14 cellular contexts compared by ENCODE assay signal in genomic region chr19:35139618-35139943, GRCh38. TPM values are rescaled to one million over a fixed set of nuclear protein-coding genes. Genes with fewer than 3 reads are reported as not detected.
DNase-seq lines count a peak whose midpoint lies in the region; ATAC-seq and TF ChIP-seq lines count a peak whose summit lies in the region.
"Had no signal": no experiment of that assay in that cellular context is flagged by ENCODE, and none has a peak within 500 bp of the region (broad histone marks: within the 10 kb centered on the region; RNA-seq: fewer than 3 reads in every experiment).

No MANE protein-coding gene starts in this region.

- no peaks in the 10 kb centered on the region for H3K9me3 ChIP-seq in BLaER1
- H3K9me3 ChIP-seq in gastrocnemius medialis = no peaks in the 10 kb centered on the region
- no peaks in the 10 kb centered on the region for H3K9me3 ChIP-seq in A673 (ENCODE audit: low read depth, low read length, poor library complexity, severe bottlenecking)

- POLR2A ChIA-PET in A673 (lab: Charles Lee; ENCODE audit: low non-redundant PET) = no interaction called here

- TF ChIP-seq CTCF in gastrocnemius medialis (IDR thresholded peaks at IDR 0.05 in 4 of 5, conservative IDR thresholded peaks at IDR 0.05 in 1 of 5) (peak in 1 of 5 experiments; percentile 17), A673 (conservative IDR thresholded peaks at IDR 0.05; ENCODE audit: low read depth, low read length) (no peak)

- H3K4me2 ChIP-seq in BLaER1 = peak overlapping the region; percentile 59

- intact Hi-C loops in gastrocnemius medialis (cut with DNase I; ENCODE audit: low total_unique reads) (loop anchor here (1.0 to 2.0 kb wide), 3 partner anchors 95 to 139 kb away; partner anchors contain the start of genes GRAMD1A and SCN1B), A673 (cut with micrococcal nuclease; ENCODE audit: unreplicated experiment) (no loop called here)

- H3K27ac ChIP-seq in BLaER1 = peak overlapping the region; percentile 58
- H3K27ac ChIP-seq in caudate nucleus (ENCODE audit: low read depth, low read length) = peak overlapping the region; percentile 85
- H3K27ac ChIP-seq in layer of hippocampus (ENCODE audit: low read depth, low read length) = peak overlapping the region; percentile 91
- H3K27ac ChIP-seq in gastrocnemius medialis = peak overlapping the region; percentile 99 to 100 (median 99)
- no peak overlapping the region for H3K27ac ChIP-seq in A673 (ENCODE audit: low read depth, low read length, poor library complexity, severe bottlenecking)
- H3K27ac ChIP-seq: SK-N-MC had no signal

- H3K4me3 ChIP-seq in BLaER1 = no peak overlapping the region
- peak overlapping the region; percentile 43 to 73 (median 64) for H3K4me3 ChIP-seq in gastrocnemius medialis
- H3K4me3 ChIP-seq in A673 (ENCODE audit: low read depth, low read length, poor library complexity, severe bottlenecking) = no peak overlapping the region
- H3K4me3 ChIP-seq: SK-N-MC had no signal

- peaks cover 11% of the 10 kb centered on the region; the same call in 1 of the 2 replicates for H3K27me3 ChIP-seq in BLaER1
- no peaks in the 10 kb centered on the region for H3K27me3 ChIP-seq in layer of hippocampus (ENCODE audit: control insufficient read depth, insufficient read depth, low read length)
- no peaks in the 10 kb centered on the region for H3K27me3 ChIP-seq in gastrocnemius medialis
- H3K27me3 ChIP-seq in A673 (replicated peaks; ENCODE audit: insufficient read depth, low read depth, low read length, poor library complexity) = peaks cover 3% of the 10 kb centered on the region

- peak in 1 of 2 donors; percentile 52 for ATAC-seq in gastrocnemius medialis

- no TSS peak for BruUV-seq in A673 (replicated peaks; lab: Mats Ljungman, UMichigan)

- DNase-seq in caudate nucleus (lab: John Stamatoyannopoulos, UW) = peak in 1 of 61 donors; percentile 17
- peak in 1 of 2 donors; percentile 79 for DNase-seq in gastrocnemius medialis
- DNase-seq in NCI-H1105 treated with DMSO at 0.1 percent for 48 hours (lab: John Stamatoyannopoulos, UW) = no peak
- no peak for DNase-seq in A673 (ENCODE audit: low spot score)
- no peak for DNase-seq in iPS-NIHi11 (ENCODE audit: low spot score)
- DNase-seq in activated T-cell treated with anti-CD3 and anti-CD28 coated beads, Interleukin-2, amount 50 U/mL, for 48 hours = no peak
- DNase-seq: activated B cell treated with CpG ODN at 0.5 μM for 24 hours; activated T-cell treated with anti-CD3 and anti-CD28 coated beads, Interleukin-2, amount 50 U/mL, for 1 hour; DMS79 treated with DMSO at 0.1 percent for 48 hours; NCI-H187 treated with DMSO at 0.1 percent for 48 hours had no signal

- H3K36me3 ChIP-seq in BLaER1 (no peaks in the 10 kb centered on the region), gastrocnemius medialis (no peaks in the 10 kb centered on the region), A673 (ENCODE audit: insufficient read depth, low read length, poor library complexity, severe bottlenecking) (no peaks in the 10 kb centered on the region)

- CTCF ChIA-PET in A673 (lab: Charles Lee) = no interaction called here

- in situ Hi-C loops in gastrocnemius medialis (cut with MboI; ENCODE audit: low sequenced_read_pairs in 4 of 4) = loop anchor here in 2 of 4 donors (5.0 to 10.0 kb wide), 2 partner anchors 72 to 75 kb away; no protein-coding TSS in a partner anchor

- peak; percentile 78 to 84 for TF ChIP-seq POLR2A in gastrocnemius medialis (IDR thresholded peaks at IDR 0.05)

- H3K9ac ChIP-seq in BLaER1 = no peak overlapping the region; the same call in 1 of the 2 replicates

- H4K20me1 ChIP-seq in BLaER1 = no peaks in the 10 kb centered on the region

- peaks cover 90% of the 10 kb centered on the region for H3K4me1 ChIP-seq in BLaER1
- peaks cover 43 to 48% of the 10 kb centered on the region in 2 donors for H3K4me1 ChIP-seq in gastrocnemius medialis
- peaks cover 26% of the 10 kb centered on the region for H3K4me1 ChIP-seq in A673 (ENCODE audit: insufficient read depth, low read length, poor library complexity, severe bottlenecking)

RNA-seq across cellular contexts. Expression of gene FXYD1, which starts 1.0 kb away (rescaled TPM):
- total RNA-seq in gastrocnemius medialis = 100 to 1,000 TPM; 215 to 235 (median 225) TPM
- total RNA-seq in A673 (2021) = 0.98 TPM in 1 of 2 replicates, not detected in the other

RNA-seq across cellular contexts. Expression of gene FXYD7, which starts 3.5 kb away (rescaled TPM):
- total RNA-seq in gastrocnemius medialis (under 1 TPM in 1 of 4 donors, not detected in 3; 0.40 TPM), A673 (2021) (0.56 and 0.85 TPM in 2 replicates)
- total RNA-seq: pulmonary artery endothelial cell had no signal

RNA-seq across cellular contexts. Expression of gene LGI4, which starts 4.7 kb away (rescaled TPM):
- total RNA-seq in gastrocnemius medialis = 10 to 100 TPM; 16.1 to 31.5 (median 27.2) TPM
- total RNA-seq in A673 (2021) = not detected in 2 replicates
- total RNA-seq: activated B cell treated with CpG ODN at 0.5 μM for 24 hours, pulmonary artery endothelial cell had no signal

RNA-seq across cellular contexts. Expression of gene FXYD5, which starts 15.0 kb away (rescaled TPM):
- 10 to 100 TPM in 3 of 4 donors, 1 to 10 TPM in 1; 5.2 to 23.3 (median 14.3) TPM for total RNA-seq in gastrocnemius medialis
- total RNA-seq in A673 (2021) = 12.7 and 13.6 TPM in 2 replicates

RNA-seq across cellular contexts. Expression of gene FXYD3, which starts 24.0 kb away (rescaled TPM):
- 10 to 100 TPM in 1 of 4 donors, under 1 TPM in 1, not detected in 2; 0.26 to 13.4 TPM for total RNA-seq in gastrocnemius medialis
- total RNA-seq in A673 (2021) = not detected in 2 replicates
- total RNA-seq: activated B cell treated with CpG ODN at 0.5 μM for 24 hours, pulmonary artery endothelial cell had no signal

Comparison
In these comparisons a context has a peak if more than half of its experiments do, and no peak if none do; other contexts are left out.
1. H3K4me3 ChIP-seq: peak in gastrocnemius medialis (4 of 4); none in BLaER1 (single experiment) and A673 (single experiment).
2. RNA of gene FXYD1, which starts 1.0 kb away (total RNA-seq): 215 to 235 TPM in gastrocnemius medialis; 0.98 TPM in A673; every median in the first group is over 100 times any median in the second.
3. RNA of gene LGI4, which starts 4.7 kb away (total RNA-seq): 16.1 to 31.5 TPM in gastrocnemius medialis; not detected in A673; every median in the first group is over 10 times any median in the second.